In the genomic region with DNA sequence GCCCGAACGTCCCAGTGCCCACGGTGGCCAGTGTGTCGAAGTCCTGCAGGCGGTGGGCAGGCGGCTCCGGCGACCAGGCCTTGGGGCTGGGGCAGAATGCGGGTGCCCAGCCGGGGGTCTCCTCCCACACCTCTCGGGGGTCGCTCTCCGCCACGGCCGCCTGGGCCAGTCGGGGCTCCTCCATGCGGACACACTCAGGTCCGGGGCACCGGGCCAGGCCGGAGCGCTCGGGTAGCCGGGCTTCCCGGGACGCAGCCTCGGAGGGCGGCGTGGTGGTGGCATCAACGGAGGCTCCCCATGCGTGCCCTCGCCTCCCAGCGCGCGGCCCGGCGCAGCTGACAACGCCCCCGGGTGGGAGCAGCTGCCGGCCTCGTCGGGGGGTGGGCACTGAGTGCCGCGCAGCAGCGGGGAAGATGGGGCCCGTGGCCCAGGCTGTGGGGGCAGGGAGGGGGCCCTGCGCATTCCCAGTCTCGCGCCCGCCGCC, we compare ENCODE assay signal across 32 cellular contexts. TPM values are rescaled to one million over a fixed set of nuclear protein-coding genes. Genes with fewer than 3 reads are reported as not detected.
"Had no signal": no experiment of that assay in that cellular context is flagged by ENCODE, and none has a peak within 500 bp of the region (broad histone marks: within the 10 kb centered on the region; RNA-seq: fewer than 3 reads in every experiment).

No MANE protein-coding gene starts in this region.

- DNase-seq: activated B cell treated with CpG ODN at 0.5 μM for 24 hours; activated CD4-positive, alpha-beta T cell treated with anti-CD3 and anti-CD28 coated beads for 36 hours; activated CD8-positive, alpha-beta memory T cell treated with anti-CD3 and anti-CD28 coated beads, Interleukin-2, amount 10 ng/mL, durations not matched to agents 7 days and 5 days; activated CD8-positive, alpha-beta T cell treated with anti-CD3 and anti-CD28 coated beads, Interleukin-2, amount 10 ng/mL, durations not matched to agents 7 days and 5 days; activated naive CD4-positive, alpha-beta T cell treated with anti-CD3 and anti-CD28 coated beads for 36 hours; activated naive CD8-positive, alpha-beta T cell treated with anti-CD3 and anti-CD28 coated beads for 36 hours; activated T-cell treated with anti-CD3 and anti-CD28 coated beads, Interleukin-2, amount 50 U/mL, for 48 hours; aorta; cerebellar nuclear complex; effector memory CD4-positive, alpha-beta T cell; heart right ventricle; kidney glomerular epithelial cell; left ventricle myocardium inferior; naive B cell; nucleus accumbens; stimulated activated naive CD4-positive, alpha-beta T cell; T-helper 1 cell had no signal

- H3K36me3 Mint-ChIP-seq: naive B cell had no signal

- ATAC-seq: activated CD4-positive, alpha-beta T cell treated with anti-CD3 and anti-CD28 coated beads for 36 hours; activated CD8-positive, alpha-beta memory T cell treated with anti-CD3 and anti-CD28 coated beads, Interleukin-2, amount 10 ng/mL, durations not matched to agents 7 days and 5 days; activated CD8-positive, alpha-beta T cell treated with anti-CD3 and anti-CD28 coated beads, Interleukin-2, amount 10 ng/mL, durations not matched to agents 7 days and 5 days; body of pancreas had no signal

- H3K9me3 ChIP-seq: adrenal gland, body of pancreas, colonic mucosa, left ventricle myocardium inferior, pancreas, right lobe of liver, thoracic aorta, vagina had no signal

- H3K27ac Mint-ChIP-seq: activated B cell treated with CpG ODN at 0.5 μM for 24 hours; activated CD8-positive, alpha-beta memory T cell treated with anti-CD3 and anti-CD28 coated beads, Interleukin-2, amount 10 ng/mL, durations not matched to agents 7 days and 5 days; activated CD8-positive, alpha-beta T cell treated with anti-CD3 and anti-CD28 coated beads, Interleukin-2, amount 10 ng/mL, durations not matched to agents 7 days and 5 days; activated naive CD4-positive, alpha-beta T cell treated with anti-CD3 and anti-CD28 coated beads for 36 hours; activated naive CD8-positive, alpha-beta T cell treated with anti-CD3 and anti-CD28 coated beads for 36 hours; activated T-helper 2 cell treated with anti-CD3 and anti-CD28 coated beads, Interferon-gamma antibody, Interleukin-2, Interleukin-4, amounts not matched to agents 10 μg/mL and 5 μg/mL and 100 μg/mL, durations not matched to agents 14 hours and 24 hours and 36 hours; mesothelial cell of epicardium; naive B cell; T-helper 2 cell treated with Interferon-gamma antibody and Interleukin-4, amounts not matched to agents 5 μg/mL and 100 μg/mL, for 36 hours; type B pancreatic cell had no signal

- H3K27me3 Mint-ChIP-seq: activated B cell treated with CpG ODN at 0.5 μM for 24 hours; activated CD4-positive, alpha-beta T cell treated with anti-CD3 and anti-CD28 coated beads for 36 hours; activated CD8-positive, alpha-beta memory T cell treated with anti-CD3 and anti-CD28 coated beads, Interleukin-2, amount 10 ng/mL, durations not matched to agents 7 days and 5 days; activated naive CD8-positive, alpha-beta T cell treated with anti-CD3 and anti-CD28 coated beads for 36 hours; naive B cell; type B pancreatic cell had no signal

- H3K4me1 ChIP-seq: adrenal gland, body of pancreas, colonic mucosa, left ventricle myocardium inferior, pancreas had no signal

- H3K36me3 ChIP-seq: adrenal gland, colonic mucosa, heart right ventricle, left ventricle myocardium inferior, pancreas, right lobe of liver, thoracic aorta, vagina had no signal

- H3K4me3 Mint-ChIP-seq: activated B cell treated with CpG ODN at 0.5 μM for 24 hours; activated CD4-positive, alpha-beta T cell treated with anti-CD3 and anti-CD28 coated beads for 36 hours; activated CD8-positive, alpha-beta memory T cell treated with anti-CD3 and anti-CD28 coated beads, Interleukin-2, amount 10 ng/mL, durations not matched to agents 7 days and 5 days; activated CD8-positive, alpha-beta T cell treated with anti-CD3 and anti-CD28 coated beads, Interleukin-2, amount 10 ng/mL, durations not matched to agents 7 days and 5 days; activated naive CD4-positive, alpha-beta T cell treated with anti-CD3 and anti-CD28 coated beads for 36 hours; activated naive CD8-positive, alpha-beta T cell treated with anti-CD3 and anti-CD28 coated beads for 36 hours; mesothelial cell of epicardium; naive B cell; T-helper 2 cell treated with Interferon-gamma antibody and Interleukin-4, amounts not matched to agents 5 μg/mL and 100 μg/mL, for 36 hours; type B pancreatic cell had no signal

- H3K27me3 ChIP-seq: adrenal gland, body of pancreas, colonic mucosa, dorsolateral prefrontal cortex, heart right ventricle, pancreas, right lobe of liver, vagina had no signal

- H3K4me1 Mint-ChIP-seq: activated B cell treated with CpG ODN at 0.5 μM for 24 hours; activated CD4-positive, alpha-beta T cell treated with anti-CD3 and anti-CD28 coated beads for 36 hours; activated CD8-positive, alpha-beta memory T cell treated with anti-CD3 and anti-CD28 coated beads, Interleukin-2, amount 10 ng/mL, durations not matched to agents 7 days and 5 days; activated naive CD8-positive, alpha-beta T cell treated with anti-CD3 and anti-CD28 coated beads for 36 hours; mesothelial cell of epicardium; naive B cell had no signal

- H3K27ac ChIP-seq: adrenal gland, body of pancreas, colonic mucosa, dorsolateral prefrontal cortex, heart right ventricle, left ventricle myocardium inferior, pancreas, right lobe of liver, thoracic aorta, vagina had no signal

- H3K9me3 Mint-ChIP-seq: activated B cell treated with CpG ODN at 0.5 μM for 24 hours; activated naive CD8-positive, alpha-beta T cell treated with anti-CD3 and anti-CD28 coated beads for 36 hours; activated T-helper 2 cell treated with anti-CD3 and anti-CD28 coated beads, Interferon-gamma antibody, Interleukin-2, Interleukin-4, amounts not matched to agents 10 μg/mL and 5 μg/mL and 100 μg/mL, durations not matched to agents 14 hours and 24 hours and 36 hours; type B pancreatic cell had no signal

- H3K4me3 ChIP-seq: adrenal gland, body of pancreas, colonic mucosa, dorsolateral prefrontal cortex, heart right ventricle, left ventricle myocardium inferior, pancreas, right lobe of liver, thoracic aorta, vagina had no signal

RNA-seq across cellular contexts. Expression of gene CERS3, which starts 30.1 kb away (rescaled TPM):
- total RNA-seq: activated CD8-positive, alpha-beta memory T cell treated with anti-CD3 and anti-CD28 coated beads, Interleukin-2, amount 10 ng/mL, durations not matched to agents 7 days and 5 days; adrenal gland; aorta; epithelial cell of proximal tubule; fibroblast of lung; glomerular endothelial cell; heart right ventricle; right lobe of liver; thoracic aorta had no signal
- polyA plus RNA-seq: aorta, fibroblast of lung had no signal
